1 cellular context compared by ENCODE assay signal in the genomic region with DNA sequence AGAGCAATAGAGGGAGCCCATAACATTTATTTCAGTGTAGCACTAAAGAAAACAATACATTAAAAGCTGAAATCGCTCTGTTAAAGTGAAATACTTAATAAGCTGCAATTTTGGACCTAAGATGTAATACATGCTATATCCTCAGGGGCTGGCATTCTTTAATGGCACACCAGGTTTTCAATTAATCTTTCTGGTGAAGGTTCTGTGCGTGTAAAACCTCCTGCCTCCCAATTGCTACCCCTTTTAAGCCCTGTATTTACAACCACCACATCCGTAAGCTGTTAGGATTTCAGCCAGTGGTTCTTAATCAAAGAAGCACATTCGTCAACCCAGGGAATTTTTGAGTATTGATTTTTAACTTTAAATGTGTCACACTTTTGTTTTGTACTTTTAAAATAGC.
TF ChIP-seq lines count a peak whose summit lies in the region.

No MANE protein-coding gene starts in this region.

TF ChIP-seq in IMR-90, 13 proteins besides CTCF, POLR2A, EP300 and RAD21:
- TF ChIP-seq NFE2L2 (IDR thresholded peaks at IDR 0.05; ENCODE audit: low read depth, low read length) (no peak), BHLHE40 (IDR thresholded peaks at IDR 0.05; ENCODE audit: low read depth, low read length) (no peak), MAFK (IDR thresholded peaks at IDR 0.05; ENCODE audit: low read depth, low read length) (no peak), RFX5 (IDR thresholded peaks at IDR 0.05; ENCODE audit: low read depth, low read length) (no peak), CHD1 (IDR thresholded peaks at IDR 0.05; ENCODE audit: low read depth, low read length) (no peak), CEBPB (IDR thresholded peaks at IDR 0.05; ENCODE audit: low read depth, low read length) (no peak), RCOR1 (IDR thresholded peaks at IDR 0.05; ENCODE audit: insufficient replicate concordance, low read length) (no peak), MXI1 (IDR thresholded peaks at IDR 0.05; ENCODE audit: borderline replicate concordance, low read depth, low read length) (no peak), USF2 (IDR thresholded peaks at IDR 0.05; ENCODE audit: low read depth, low read length) (no peak), FOS (IDR thresholded peaks at IDR 0.05; ENCODE audit: low read depth, low read length) (no peak), SMC3 (IDR thresholded peaks at IDR 0.05; ENCODE audit: low read depth, low read length) (no peak), MAZ (IDR thresholded peaks at IDR 0.05; ENCODE audit: borderline replicate concordance, low read depth, low read length) (no peak)
- TF ChIP-seq, protein P1, sequence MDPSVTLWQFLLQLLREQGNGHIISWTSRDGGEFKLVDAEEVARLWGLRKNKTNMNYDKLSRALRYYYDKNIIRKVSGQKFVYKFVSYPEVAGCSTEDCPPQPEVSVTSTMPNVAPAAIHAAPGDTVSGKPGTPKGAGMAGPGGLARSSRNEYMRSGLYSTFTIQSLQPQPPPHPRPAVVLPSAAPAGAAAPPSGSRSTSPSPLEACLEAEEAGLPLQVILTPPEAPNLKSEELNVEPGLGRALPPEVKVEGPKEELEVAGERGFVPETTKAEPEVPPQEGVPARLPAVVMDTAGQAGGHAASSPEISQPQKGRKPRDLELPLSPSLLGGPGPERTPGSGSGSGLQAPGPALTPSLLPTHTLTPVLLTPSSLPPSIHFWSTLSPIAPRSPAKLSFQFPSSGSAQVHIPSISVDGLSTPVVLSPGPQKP (IDR thresholded peaks at IDR 0.05; ENCODE audit: borderline replicate concordance, low read depth, low read length) = no peak
